ENCODE assay signal across 1 cellular context in the genomic region with DNA sequence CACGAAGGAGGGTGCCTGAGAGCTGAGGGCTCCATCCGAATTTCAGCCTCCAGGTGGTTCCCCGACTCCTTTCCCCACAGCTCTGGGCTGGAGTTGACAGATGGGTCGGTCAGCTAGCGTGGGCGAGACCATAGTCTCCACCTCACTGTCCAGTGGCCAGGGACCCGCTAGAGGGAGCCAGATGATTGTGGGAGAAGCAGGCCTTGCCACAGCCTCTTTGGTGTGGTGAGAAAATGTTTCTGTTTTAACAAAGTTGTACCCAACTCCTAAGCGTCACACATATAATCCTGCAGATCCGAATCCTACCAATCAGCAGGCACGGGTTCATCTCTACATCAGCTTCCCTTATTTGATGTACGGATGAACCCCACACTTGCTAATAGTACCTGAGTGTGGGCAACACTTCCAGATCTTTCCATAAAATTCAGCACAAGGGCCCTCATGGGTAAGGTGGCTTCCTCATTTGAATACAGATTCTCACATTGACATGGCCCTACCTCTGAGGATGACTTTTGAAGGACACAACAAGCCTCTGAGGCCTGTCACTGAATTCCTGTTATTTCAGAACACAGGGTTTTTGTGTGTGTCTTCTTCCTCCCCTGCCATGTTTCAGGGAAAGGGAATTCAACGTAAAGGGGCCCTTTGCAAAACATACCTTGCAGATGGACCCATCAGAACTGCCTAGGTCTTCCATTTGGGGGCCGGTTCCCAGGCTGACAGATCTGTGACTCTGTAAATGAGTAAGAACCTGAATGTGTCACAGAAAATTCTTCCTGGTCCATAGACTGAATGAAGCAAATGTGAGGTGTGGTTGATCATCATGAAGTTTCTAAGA.
TF ChIP-seq lines count a peak whose summit lies in the region.

No MANE protein-coding gene starts in this region.

TF ChIP-seq in HepG2, 621 proteins besides CTCF, POLR2A, EP300 and RAD21 (continued from another document and continues in another):
- TF ChIP-seq, protein P1, sequence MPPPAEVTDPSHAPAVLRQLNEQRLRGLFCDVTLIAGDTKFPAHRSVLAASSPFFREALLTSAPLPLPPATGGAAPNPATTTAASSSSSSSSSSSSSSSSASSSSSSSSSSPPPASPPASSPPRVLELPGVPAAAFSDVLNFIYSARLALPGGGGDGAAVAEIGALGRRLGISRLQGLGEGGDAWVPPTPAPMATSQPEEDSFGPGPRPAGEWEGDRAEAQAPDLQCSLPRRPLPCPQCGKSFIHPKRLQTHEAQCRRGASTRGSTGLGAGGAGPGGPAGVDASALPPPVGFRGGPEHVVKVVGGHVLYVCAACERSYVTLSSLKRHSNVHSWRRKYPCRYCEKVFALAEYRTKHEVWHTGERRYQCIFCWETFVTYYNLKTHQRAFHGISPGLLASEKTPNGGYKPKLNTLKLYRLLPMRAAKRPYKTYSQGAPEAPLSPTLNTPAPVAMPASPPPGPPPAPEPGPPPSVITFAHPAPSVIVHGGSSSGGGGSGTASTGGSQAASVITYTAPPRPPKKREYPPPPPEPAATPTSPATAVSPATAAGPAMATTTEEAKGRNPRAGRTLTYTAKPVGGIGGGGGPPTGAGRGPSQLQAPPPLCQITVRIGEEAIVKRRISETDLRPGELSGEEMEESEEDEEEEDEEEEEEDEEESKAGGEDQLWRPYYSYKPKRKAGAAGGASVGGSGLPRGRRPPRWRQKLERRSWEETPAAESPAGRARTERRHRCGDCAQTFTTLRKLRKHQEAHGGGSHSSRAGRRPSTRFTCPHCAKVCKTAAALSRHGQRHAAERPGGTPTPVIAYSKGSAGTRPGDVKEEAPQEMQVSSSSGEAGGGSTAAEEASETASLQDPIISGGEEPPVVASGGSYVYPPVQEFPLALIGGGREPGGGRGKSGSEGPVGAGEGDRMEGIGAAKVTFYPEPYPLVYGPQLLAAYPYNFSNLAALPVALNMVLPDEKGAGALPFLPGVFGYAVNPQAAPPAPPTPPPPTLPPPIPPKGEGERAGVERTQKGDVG (CRISPR knock-in tag; IDR thresholded peaks at IDR 0.05; ENCODE audit: borderline replicate concordance), result no peak
- no peak for TF ChIP-seq ZNF12 (CRISPR knock-in tag; IDR thresholded peaks at IDR 0.05)
- no peak for TF ChIP-seq SETDB1 (CRISPR knock-in tag; IDR thresholded peaks at IDR 0.05; ENCODE audit: borderline replicate concordance)
- TF ChIP-seq REL (CRISPR knock-in tag; conservative IDR thresholded peaks at IDR 0.05), result no peak
- no peak for TF ChIP-seq ZNF143 (CRISPR knock-in tag; IDR thresholded peaks at IDR 0.05)
- TF ChIP-seq, protein P2, sequence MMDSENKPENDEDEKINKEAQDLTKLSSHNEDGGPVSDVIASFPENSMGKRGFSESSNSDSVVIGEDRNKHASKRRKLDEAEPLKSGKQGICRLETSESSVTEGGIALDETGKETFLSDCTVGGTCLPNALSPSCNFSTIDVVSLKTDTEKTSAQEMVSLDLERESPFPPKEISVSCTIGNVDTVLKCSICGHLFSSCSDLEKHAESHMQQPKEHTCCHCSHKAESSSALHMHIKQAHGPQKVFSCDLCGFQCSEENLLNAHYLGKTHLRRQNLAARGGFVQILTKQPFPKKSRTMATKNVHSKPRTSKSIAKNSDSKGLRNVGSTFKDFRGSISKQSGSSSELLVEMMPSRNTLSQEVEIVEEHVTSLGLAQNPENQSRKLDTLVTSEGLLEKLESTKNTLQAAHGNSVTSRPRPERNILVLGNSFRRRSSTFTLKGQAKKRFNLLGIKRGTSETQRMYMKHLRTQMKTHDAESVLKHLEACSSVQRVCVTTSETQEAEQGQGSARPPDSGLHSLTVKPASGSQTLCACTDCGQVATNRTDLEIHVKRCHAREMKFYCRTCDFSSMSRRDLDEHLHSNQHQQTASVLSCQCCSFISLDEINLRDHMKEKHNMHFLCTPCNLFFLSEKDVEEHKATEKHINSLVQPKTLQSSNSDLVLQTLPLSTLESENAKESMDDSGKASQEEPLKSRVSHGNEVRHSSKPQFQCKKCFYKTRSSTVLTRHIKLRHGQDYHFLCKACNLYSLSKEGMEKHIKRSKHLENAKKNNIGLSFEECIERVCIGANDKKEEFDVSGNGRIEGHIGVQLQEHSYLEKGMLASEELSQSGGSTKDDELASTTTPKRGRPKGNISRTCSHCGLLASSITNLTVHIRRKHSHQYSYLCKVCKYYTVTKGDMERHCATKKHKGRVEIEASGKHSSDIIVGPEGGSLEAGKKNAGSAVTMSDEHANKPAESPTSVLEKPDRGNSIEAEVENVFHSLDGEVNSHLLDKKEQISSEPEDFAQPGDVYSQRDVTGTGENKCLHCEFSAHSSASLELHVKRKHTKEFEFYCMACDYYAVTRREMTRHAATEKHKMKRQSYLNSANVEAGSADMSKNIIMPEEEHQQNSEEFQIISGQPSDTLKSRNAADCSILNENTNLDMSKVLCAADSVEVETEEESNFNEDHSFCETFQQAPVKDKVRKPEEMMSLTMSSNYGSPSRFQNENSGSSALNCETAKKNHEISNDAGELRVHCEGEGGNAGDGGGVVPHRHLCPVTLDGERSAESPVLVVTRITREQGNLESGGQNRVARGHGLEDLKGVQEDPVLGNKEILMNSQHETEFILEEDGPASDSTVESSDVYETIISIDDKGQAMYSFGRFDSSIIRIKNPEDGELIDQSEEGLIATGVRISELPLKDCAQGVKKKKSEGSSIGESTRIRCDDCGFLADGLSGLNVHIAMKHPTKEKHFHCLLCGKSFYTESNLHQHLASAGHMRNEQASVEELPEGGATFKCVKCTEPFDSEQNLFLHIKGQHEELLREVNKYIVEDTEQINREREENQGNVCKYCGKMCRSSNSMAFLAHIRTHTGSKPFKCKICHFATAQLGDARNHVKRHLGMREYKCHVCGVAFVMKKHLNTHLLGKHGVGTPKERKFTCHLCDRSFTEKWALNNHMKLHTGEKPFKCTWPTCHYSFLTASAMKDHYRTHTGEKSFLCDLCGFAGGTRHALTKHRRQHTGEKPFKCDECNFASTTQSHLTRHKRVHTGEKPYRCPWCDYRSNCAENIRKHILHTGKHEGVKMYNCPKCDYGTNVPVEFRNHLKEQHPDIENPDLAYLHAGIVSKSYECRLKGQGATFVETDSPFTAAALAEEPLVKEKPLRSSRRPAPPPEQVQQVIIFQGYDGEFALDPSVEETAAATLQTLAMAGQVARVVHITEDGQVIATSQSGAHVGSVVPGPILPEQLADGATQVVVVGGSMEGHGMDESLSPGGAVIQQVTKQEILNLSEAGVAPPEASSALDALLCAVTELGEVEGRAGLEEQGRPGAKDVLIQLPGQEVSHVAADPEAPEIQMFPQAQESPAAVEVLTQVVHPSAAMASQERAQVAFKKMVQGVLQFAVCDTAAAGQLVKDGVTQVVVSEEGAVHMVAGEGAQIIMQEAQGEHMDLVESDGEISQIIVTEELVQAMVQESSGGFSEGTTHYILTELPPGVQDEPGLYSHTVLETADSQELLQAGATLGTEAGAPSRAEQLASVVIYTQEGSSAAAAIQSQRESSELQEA (CRISPR knock-in tag; IDR thresholded peaks at IDR 0.05; ENCODE audit: not compliant biosample characterization), result no peak
- TF ChIP-seq KLF16 (CRISPR knock-in tag; IDR thresholded peaks at IDR 0.05), result 0 out of 4 replicates have a peak, but pooled peaks of 1 of the 2 experiments have one; percentile 33
- peak; percentile 78 for TF ChIP-seq SALL1 (CRISPR knock-in tag; IDR thresholded peaks at IDR 0.05)
- TF ChIP-seq, protein P3, sequence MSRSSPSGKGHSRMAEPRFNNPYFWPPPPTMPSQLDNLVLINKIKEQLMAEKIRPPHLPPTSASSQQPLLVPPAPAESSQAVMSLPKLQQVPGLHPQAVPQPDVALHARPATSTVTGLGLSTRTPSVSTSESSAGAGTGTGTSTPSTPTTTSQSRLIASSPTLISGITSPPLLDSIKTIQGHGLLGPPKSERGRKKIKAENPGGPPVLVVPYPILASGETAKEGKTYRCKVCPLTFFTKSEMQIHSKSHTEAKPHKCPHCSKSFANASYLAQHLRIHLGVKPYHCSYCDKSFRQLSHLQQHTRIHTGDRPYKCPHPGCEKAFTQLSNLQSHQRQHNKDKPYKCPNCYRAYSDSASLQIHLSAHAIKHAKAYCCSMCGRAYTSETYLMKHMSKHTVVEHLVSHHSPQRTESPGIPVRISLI (CRISPR knock-in tag; IDR thresholded peaks at IDR 0.05; ENCODE audit: borderline replicate concordance), result no peak
- TF ChIP-seq CENPX (CRISPR knock-in tag; IDR thresholded peaks at IDR 0.05), result no peak
- TF ChIP-seq HNRNPL (IDR thresholded peaks at IDR 0.05; ENCODE audit: low read depth, low read length), result no peak
- TF ChIP-seq, protein P4, sequence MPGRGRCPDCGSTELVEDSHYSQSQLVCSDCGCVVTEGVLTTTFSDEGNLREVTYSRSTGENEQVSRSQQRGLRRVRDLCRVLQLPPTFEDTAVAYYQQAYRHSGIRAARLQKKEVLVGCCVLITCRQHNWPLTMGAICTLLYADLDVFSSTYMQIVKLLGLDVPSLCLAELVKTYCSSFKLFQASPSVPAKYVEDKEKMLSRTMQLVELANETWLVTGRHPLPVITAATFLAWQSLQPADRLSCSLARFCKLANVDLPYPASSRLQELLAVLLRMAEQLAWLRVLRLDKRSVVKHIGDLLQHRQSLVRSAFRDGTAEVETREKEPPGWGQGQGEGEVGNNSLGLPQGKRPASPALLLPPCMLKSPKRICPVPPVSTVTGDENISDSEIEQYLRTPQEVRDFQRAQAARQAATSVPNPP (CRISPR knock-in tag; IDR thresholded peaks at IDR 0.05), result no peak
- TF ChIP-seq, protein P5, sequence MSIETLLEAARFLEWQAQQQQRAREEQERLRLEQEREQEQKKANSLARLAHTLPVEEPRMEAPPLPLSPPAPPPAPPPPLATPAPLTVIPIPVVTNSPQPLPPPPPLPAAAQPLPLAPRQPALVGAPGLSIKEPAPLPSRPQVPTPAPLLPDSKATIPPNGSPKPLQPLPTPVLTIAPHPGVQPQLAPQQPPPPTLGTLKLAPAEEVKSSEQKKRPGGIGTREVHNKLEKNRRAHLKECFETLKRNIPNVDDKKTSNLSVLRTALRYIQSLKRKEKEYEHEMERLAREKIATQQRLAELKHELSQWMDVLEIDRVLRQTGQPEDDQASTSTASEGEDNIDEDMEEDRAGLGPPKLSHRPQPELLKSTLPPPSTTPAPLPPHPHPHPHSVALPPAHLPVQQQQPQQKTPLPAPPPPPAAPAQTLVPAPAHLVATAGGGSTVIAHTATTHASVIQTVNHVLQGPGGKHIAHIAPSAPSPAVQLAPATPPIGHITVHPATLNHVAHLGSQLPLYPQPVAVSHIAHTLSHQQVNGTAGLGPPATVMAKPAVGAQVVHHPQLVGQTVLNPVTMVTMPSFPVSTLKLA (IDR thresholded peaks at IDR 0.05), result no peak
- TF ChIP-seq, protein P6, sequence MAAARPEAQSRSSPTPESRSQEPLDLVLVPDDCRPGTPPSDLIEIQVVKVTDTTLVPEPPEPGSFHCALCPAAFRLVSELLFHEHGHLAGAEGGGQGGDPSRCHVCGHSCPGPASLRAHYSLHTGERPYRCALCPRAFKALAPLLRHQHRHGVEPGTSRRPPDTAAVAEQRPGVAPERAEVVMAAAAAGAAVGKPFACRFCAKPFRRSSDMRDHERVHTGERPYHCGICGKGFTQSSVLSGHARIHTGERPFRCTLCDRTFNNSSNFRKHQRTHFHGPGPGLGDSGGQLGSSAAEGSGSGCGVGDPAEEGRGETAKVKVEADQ (CRISPR knock-in tag; IDR thresholded peaks at IDR 0.05; ENCODE audit: borderline replicate concordance), result no peak
- TF ChIP-seq, protein P7, sequence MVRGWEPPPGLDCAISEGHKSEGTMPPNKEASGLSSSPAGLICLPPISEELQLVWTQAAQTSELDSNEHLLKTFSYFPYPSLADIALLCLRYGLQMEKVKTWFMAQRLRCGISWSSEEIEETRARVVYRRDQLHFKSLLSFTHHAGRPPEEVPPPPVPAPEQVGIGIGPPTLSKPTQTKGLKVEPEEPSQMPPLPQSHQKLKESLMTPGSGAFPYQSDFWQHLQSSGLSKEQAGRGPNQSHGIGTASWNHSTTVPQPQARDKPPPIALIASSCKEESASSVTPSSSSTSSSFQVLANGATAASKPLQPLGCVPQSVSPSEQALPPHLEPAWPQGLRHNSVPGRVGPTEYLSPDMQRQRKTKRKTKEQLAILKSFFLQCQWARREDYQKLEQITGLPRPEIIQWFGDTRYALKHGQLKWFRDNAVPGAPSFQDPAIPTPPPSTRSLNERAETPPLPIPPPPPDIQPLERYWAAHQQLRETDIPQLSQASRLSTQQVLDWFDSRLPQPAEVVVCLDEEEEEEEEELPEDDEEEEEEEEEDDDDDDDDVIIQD (CRISPR knock-in tag; IDR thresholded peaks at IDR 0.05; ENCODE audit: low read depth), result peak; percentile 75; the same call in 1 of the 2 replicates
- TF ChIP-seq ZKSCAN5 (CRISPR knock-in tag; IDR thresholded peaks at IDR 0.05), result no peak
- TF ChIP-seq ZNF136 (CRISPR knock-in tag; IDR thresholded peaks at IDR 0.05; ENCODE audit: low read depth), result no peak
- peak; percentile 61; the same call in 1 of the 2 replicates for TF ChIP-seq MYC (CRISPR knock-in tag; IDR thresholded peaks at IDR 0.05; ENCODE audit: borderline replicate concordance)
- no peak for TF ChIP-seq FOXK2 (IDR thresholded peaks at IDR 0.05)
- no peak for TF ChIP-seq EZH2 (conservative IDR thresholded peaks at IDR 0.05; ENCODE audit: low read depth, low read length)
- TF ChIP-seq ZNF296 (CRISPR knock-in tag; conservative IDR thresholded peaks at IDR 0.05), result no peak
- TF ChIP-seq, protein P8, sequence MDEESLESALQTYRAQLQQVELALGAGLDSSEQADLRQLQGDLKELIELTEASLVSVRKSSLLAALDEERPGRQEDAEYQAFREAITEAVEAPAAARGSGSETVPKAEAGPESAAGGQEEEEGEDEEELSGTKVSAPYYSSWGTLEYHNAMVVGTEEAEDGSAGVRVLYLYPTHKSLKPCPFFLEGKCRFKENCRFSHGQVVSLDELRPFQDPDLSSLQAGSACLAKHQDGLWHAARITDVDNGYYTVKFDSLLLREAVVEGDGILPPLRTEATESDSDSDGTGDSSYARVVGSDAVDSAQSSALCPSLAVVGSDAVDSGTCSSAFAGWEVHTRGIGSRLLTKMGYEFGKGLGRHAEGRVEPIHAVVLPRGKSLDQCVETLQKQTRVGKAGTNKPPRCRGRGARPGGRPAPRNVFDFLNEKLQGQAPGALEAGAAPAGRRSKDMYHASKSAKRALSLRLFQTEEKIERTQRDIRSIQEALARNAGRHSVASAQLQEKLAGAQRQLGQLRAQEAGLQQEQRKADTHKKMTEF (CRISPR knock-in tag; IDR thresholded peaks at IDR 0.05), result 0 out of 2 replicates have a peak, but pooled peaks have one; percentile 62
- TF ChIP-seq MTF2 (CRISPR knock-in tag; IDR thresholded peaks at IDR 0.05; ENCODE audit: borderline replicate concordance), result no peak
- TF ChIP-seq, protein P9, sequence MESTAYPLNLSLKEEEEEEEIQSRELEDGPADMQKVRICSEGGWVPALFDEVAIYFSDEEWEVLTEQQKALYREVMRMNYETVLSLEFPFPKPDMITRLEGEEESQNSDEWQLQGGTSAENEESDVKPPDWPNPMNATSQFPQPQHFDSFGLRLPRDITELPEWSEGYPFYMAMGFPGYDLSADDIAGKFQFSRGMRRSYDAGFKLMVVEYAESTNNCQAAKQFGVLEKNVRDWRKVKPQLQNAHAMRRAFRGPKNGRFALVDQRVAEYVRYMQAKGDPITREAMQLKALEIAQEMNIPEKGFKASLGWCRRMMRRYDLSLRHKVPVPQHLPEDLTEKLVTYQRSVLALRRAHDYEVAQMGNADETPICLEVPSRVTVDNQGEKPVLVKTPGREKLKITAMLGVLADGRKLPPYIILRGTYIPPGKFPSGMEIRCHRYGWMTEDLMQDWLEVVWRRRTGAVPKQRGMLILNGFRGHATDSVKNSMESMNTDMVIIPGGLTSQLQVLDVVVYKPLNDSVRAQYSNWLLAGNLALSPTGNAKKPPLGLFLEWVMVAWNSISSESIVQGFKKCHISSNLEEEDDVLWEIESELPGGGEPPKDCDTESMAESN (CRISPR knock-in tag; conservative IDR thresholded peaks at IDR 0.05), result peak; percentile 72; the same call in 1 of the 2 replicates
- TF ChIP-seq NCOA1 (CRISPR knock-in tag; IDR thresholded peaks at IDR 0.05), result no peak
- TF ChIP-seq NFYC (CRISPR knock-in tag; IDR thresholded peaks at IDR 0.05), result no peak
- TF ChIP-seq TARDBP (CRISPR knock-in tag; IDR thresholded peaks at IDR 0.05), result no peak
- peak; percentile 69; the same call in 1 of the 2 replicates for TF ChIP-seq TGIF2 (CRISPR knock-in tag; IDR thresholded peaks at IDR 0.05)
